9 cellular contexts compared by ENCODE assay signal in genomic region chr4:35608205-35608604, GRCh38.
"Had no signal": no experiment of that assay in that cellular context is flagged by ENCODE, and none has a peak within 500 bp of the region (broad histone marks: within the 10 kb centered on the region; RNA-seq: fewer than 3 reads in every experiment).

No MANE protein-coding gene starts in this region.

- ATAC-seq: HCT116, K562 had no signal

- FAIRE-seq: HTR-8/SVneo, K562 had no signal

- DNase-seq: GM23248, GOT3, H7, HFFc6, IMR-90, KG1 had no signal
